13 cellular contexts compared by ENCODE assay signal in the genomic region with DNA sequence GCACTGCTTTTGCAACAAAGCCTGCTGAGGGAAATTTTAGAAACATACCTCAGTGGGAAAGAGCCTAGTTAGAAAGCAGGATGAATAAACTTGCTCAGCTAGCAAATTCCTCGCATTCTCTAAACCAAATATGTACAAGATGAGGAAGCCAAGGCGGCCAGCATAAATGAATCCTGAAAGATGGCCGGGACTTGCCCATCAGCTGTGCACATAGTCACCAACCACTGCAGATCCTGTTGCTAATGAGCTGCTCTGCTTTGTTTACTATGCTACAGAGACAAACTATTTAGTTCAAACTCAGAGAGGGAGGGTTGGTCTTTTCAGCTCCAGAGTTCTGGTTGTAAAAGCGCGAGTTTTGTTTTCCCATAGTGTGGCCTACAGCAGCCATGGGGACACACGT. TPM values are rescaled to one million over a fixed set of nuclear protein-coding genes. Genes with fewer than 3 reads are reported as not detected.
DNase-seq lines count a peak whose midpoint lies in the region; ATAC-seq and TF ChIP-seq lines count a peak whose summit lies in the region.
"Had no signal": no experiment of that assay in that cellular context is flagged by ENCODE, and none has a peak within 500 bp of the region (broad histone marks: within the 10 kb centered on the region; RNA-seq: fewer than 3 reads in every experiment).

No MANE protein-coding gene starts in this region.

- 67 to 82% methylated on average over 6 of the region's 6 CpGs for WGBS in body of pancreas, 2 donors

- no peaks in the 10 kb centered on the region for H3K27me3 Mint-ChIP-seq in MCF 10A (ENCODE audit: insufficient read depth, unreplicated experiment)

- H3K9me3 ChIP-seq in breast epithelium (no peaks in the 10 kb centered on the region), body of pancreas (no peaks in the 10 kb centered on the region)
- H3K9me3 ChIP-seq: BE2C, pancreas had no signal

- intact Hi-C loops in MCF 10A (cut with micrococcal nuclease), result loop anchor here (5.0 kb wide), 2 partner anchors 71 to 561 kb away; no protein-coding TSS in a partner anchor
- intact Hi-C loops in breast epithelium (cut with DNase I; ENCODE audit: low total_unique reads), result loop anchor here (10.0 kb wide), 1 partner anchor 1778 kb away; no protein-coding TSS in a partner anchor
- intact Hi-C loops in body of pancreas (cut with DNase I), result no loop called here

- TF ChIP-seq CTCF in MCF 10A (IDR thresholded peaks at IDR 0.05; ENCODE audit: unreplicated experiment) (no peak), breast epithelium (IDR thresholded peaks at IDR 0.05) (no peak), body of pancreas (IDR thresholded peaks at IDR 0.05) (no peak)

- ATAC-seq in body of pancreas (peak; percentile 42), HG03457 (IDR thresholded peaks at IDR 0.05; ENCODE audit: unreplicated experiment) (no peak)
- ATAC-seq: activated CD8-positive, alpha-beta T cell treated with anti-CD3 and anti-CD28 coated beads for 36 hours had no signal

- CTCF ChIA-PET in MCF 10A (lab: Yijun Ruan, JAX), result interaction anchor here (0.5 to 4.3 kb wide), 12 partner anchors 9 to 1306 kb away, joined by 3 to 23 read pairs (median 4); partner anchors contain the start of gene EDN1

- H3K27ac ChIP-seq in breast epithelium, result no peak overlapping the region
- no peak overlapping the region for H3K27ac ChIP-seq in body of pancreas
- H3K27ac ChIP-seq: pancreas had no signal

- H3K4me3 Mint-ChIP-seq in MCF 10A (ENCODE audit: unreplicated experiment), result no peak overlapping the region
- H3K4me3 Mint-ChIP-seq: activated CD8-positive, alpha-beta T cell treated with anti-CD3 and anti-CD28 coated beads for 36 hours; brain had no signal

- TF ChIP-seq POLR2A in breast epithelium (IDR thresholded peaks at IDR 0.05) (no peak), body of pancreas (IDR thresholded peaks at IDR 0.05) (no peak)

- H3K4me1 Mint-ChIP-seq in MCF 10A (ENCODE audit: insufficient read depth, unreplicated experiment), result no peaks in the 10 kb centered on the region
- H3K4me1 Mint-ChIP-seq: brain had no signal

- H3K27me3 ChIP-seq in breast epithelium, result no peaks in the 10 kb centered on the region
- H3K27me3 ChIP-seq in body of pancreas, result no peaks in the 10 kb centered on the region
- H3K27me3 ChIP-seq: BE2C, pancreas had no signal

- H3K36me3 ChIP-seq in breast epithelium, result no peaks in the 10 kb centered on the region
- H3K36me3 ChIP-seq in body of pancreas (replicated peaks in 1 of 2; ENCODE audit: insufficient read depth in 1 of 2, low read depth in 2 of 2), result no peaks in the 10 kb centered on the region
- H3K36me3 ChIP-seq: BE2C, pancreas had no signal

- POLR2A ChIA-PET in MCF 10A (lab: Yijun Ruan, JAX), result interaction anchor here (0.7 kb wide), 1 partner anchor 921 kb away, joined by 3 read pairs; no protein-coding TSS in a partner anchor

- no peaks in the 10 kb centered on the region for H3K9me3 Mint-ChIP-seq in MCF 10A (ENCODE audit: unreplicated experiment)
- H3K9me3 Mint-ChIP-seq: activated CD8-positive, alpha-beta T cell treated with anti-CD3 and anti-CD28 coated beads for 36 hours had no signal

- H3K36me3 Mint-ChIP-seq in MCF 10A (ENCODE audit: insufficient read depth, unreplicated experiment), result no peaks in the 10 kb centered on the region
- H3K36me3 Mint-ChIP-seq: brain had no signal

- H3K4me1 ChIP-seq in breast epithelium (no peaks in the 10 kb centered on the region), body of pancreas (no peaks in the 10 kb centered on the region)
- H3K4me1 ChIP-seq: BE2C, pancreas had no signal

- BruUV-seq in MCF 10A (replicated peaks; lab: Mats Ljungman, UMichigan), result no TSS peak

- DNase-seq in MCF 10A (ENCODE audit: unreplicated experiment), result no peak
- DNase-seq in breast epithelium (ENCODE audit: low spot score in 2 of 2), result no peak
- DNase-seq in body of pancreas, result no peak
- peak; percentile 87 for DNase-seq in kidney glomerular epithelial cell (lab: John Stamatoyannopoulos, UW)
- no peak for DNase-seq in stimulated activated CD4-positive, alpha-beta T cell treated with anti-CD3 and anti-CD28 coated beads, Interleukin-4, amount 100 ng/mL, for 24 hours
- DNase-seq in OCI-M2 (lab: John Stamatoyannopoulos, UW; ENCODE audit: unreplicated experiment), result no peak
- no peak for DNase-seq in GOT3 (lab: John Stamatoyannopoulos, UW)
- DNase-seq: activated CD8-positive, alpha-beta T cell treated with anti-CD3 and anti-CD28 coated beads for 36 hours; BE2C; pancreas; Right ventricle myocardium superior had no signal

- peak overlapping the region; percentile 51 for H3K27ac Mint-ChIP-seq in MCF 10A (ENCODE audit: low read depth, unreplicated experiment)
- H3K27ac Mint-ChIP-seq: activated CD8-positive, alpha-beta T cell treated with anti-CD3 and anti-CD28 coated beads for 36 hours; brain had no signal

- H3K4me3 ChIP-seq in breast epithelium, result no peak overlapping the region
- H3K4me3 ChIP-seq in body of pancreas, result no peak overlapping the region
- H3K4me3 ChIP-seq: pancreas had no signal

RNA-seq across cellular contexts. Expression of gene TMEM170B, which starts 49.0 kb away (rescaled TPM):
- total RNA-seq in MCF 10A (2022), result 0.70 and 1.1 TPM in 2 replicates
- 10 to 100 TPM in 1 of 3 donors, 1 to 10 TPM in 2; 4.9 to 15.2 (median 5.6) TPM for total RNA-seq in breast epithelium
- total RNA-seq in body of pancreas, result 1 to 10 TPM; 3.0 to 3.6 TPM
